8 cellular contexts compared by ENCODE assay signal in the genomic region with DNA sequence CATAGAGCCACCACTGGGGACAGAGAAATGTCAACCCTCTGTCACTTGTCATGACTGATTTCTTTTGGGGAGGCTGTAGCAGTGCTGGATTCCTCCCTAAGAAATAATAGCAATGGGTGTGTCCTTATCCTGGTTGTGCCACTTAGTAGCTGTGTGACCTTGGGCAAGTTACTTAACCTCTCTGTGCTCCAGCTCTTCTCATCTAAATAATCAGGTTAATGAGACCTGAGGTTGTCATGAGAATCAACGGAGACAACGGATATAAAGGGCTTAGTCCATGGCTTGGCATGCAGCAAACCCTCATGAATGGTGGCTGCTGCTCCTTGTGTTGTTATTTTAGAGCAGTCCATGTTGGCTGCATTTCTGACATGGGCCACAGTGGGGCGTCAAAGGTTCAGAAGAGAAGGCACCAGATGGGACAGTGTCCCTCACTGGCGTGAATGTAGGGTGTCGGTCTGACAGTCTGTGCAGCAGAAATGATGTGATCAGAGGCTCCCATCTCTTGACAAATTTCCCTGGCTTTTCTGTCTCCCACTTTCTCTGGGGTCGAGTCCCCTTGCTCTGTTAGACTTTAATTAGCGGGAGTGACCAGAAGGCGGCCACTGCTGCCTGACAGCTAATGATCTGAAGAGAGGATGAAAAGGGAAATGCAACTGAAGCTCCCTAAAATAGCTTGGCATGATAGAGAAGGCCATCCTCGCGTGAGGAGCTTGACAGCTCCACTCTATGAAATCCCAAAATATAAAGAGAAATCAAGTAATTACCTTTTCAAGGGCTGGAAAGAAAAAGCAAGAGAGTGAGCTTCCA.
A peak's percentile ranks its signal among the peaks of the same experiment; 100 is the strongest.
DNase-seq lines count a peak whose midpoint lies in the region; ATAC-seq and TF ChIP-seq lines count a peak whose summit lies in the region.

No MANE protein-coding gene starts in this region.

- POLR2A ChIA-PET in OCI-LY7 (lab: Charles Lee): interaction anchor here (0.9 to 7.1 kb wide), 22 partner anchors 17 to 562 kb away, joined by 3 to 142 read pairs (median 6); partner anchors contain the start of gene CADPS

- intact Hi-C loops in OCI-LY7 (cut with micrococcal nuclease; ENCODE audit: unreplicated experiment) (loop anchor here (1.0 to 5.0 kb wide), 7 partner anchors 57 to 566 kb away; no protein-coding TSS in a partner anchor), tibial artery (cut with DNase I; ENCODE audit: low total_unique reads) (no loop called here)

- H3K4me1 ChIP-seq in OCI-LY7 (ENCODE audit: insufficient read depth, low read length, poor library complexity, severe bottlenecking): peaks cover 50% of the 10 kb centered on the region
- no peaks in the 10 kb centered on the region for H3K4me1 ChIP-seq in tibial artery

- peak overlapping the region; percentile 64 for H3K4me2 ChIP-seq in OCI-LY7 (ENCODE audit: low read length)

- H3K36me3 ChIP-seq in OCI-LY7 (ENCODE audit: insufficient read depth, low read length): no peaks in the 10 kb centered on the region
- no peaks in the 10 kb centered on the region for H3K36me3 ChIP-seq in tibial artery

- TF ChIP-seq CTCF in OCI-LY7 (conservative IDR thresholded peaks at IDR 0.05; ENCODE audit: low read length) (peak; percentile 97), tibial artery (IDR thresholded peaks at IDR 0.05) (peak; percentile 34 to 45)

- H3K27me3 ChIP-seq in tibial artery: peaks cover 0 to 20% of the 10 kb centered on the region in 2 donors

- peak; percentile 46 for DNase-seq in activated CD4-positive, alpha-beta T cell treated with anti-CD3 and anti-CD28 coated beads for 48 hours
- DNase-seq in activated CD4-positive, alpha-beta T cell treated with anti-CD3 and anti-CD28 coated beads for 4 hours: no peak
- peak; percentile 38 for DNase-seq in HK-2 (ENCODE audit: unreplicated experiment)
- peak; percentile 90 for DNase-seq in OCI-LY7 (ENCODE audit: low spot score)
- DNase-seq in caudate nucleus (lab: John Stamatoyannopoulos, UW): peak in 56 of 61 donors; percentile 2 to 77 (median 26)
- DNase-seq in left kidney (ENCODE audit: low read depth, low spot score): peak; percentile 89
- DNase-seq in tibial artery: peak; percentile 71 to 74

- H3K9me3 ChIP-seq in OCI-LY7 (ENCODE audit: low read length) (no peaks in the 10 kb centered on the region), tibial artery (no peaks in the 10 kb centered on the region)

- BruUV-seq in OCI-LY7 (replicated peaks; lab: Mats Ljungman, UMichigan): no TSS peak

- no peaks in the 10 kb centered on the region for H4K20me1 ChIP-seq in OCI-LY7 (ENCODE audit: insufficient read depth, low read length)

- H3K79me2 ChIP-seq in OCI-LY7 (ENCODE audit: insufficient read depth, low read depth, low read length): no peaks in the 10 kb centered on the region

- H3K4me3 ChIP-seq in OCI-LY7 (ENCODE audit: low read depth, low read length, poor library complexity, severe bottlenecking): peak overlapping the region; percentile 21
- H3K4me3 ChIP-seq in tibial artery: no peak overlapping the region

- H3K27ac ChIP-seq in OCI-LY7 (ENCODE audit: low read depth, low read length, poor library complexity, severe bottlenecking): peak overlapping the region; percentile 47
- H3K27ac ChIP-seq in caudate nucleus (ENCODE audit: low read depth, low read length): no peak overlapping the region
- H3K27ac ChIP-seq in tibial artery: no peak overlapping the region

- CTCF ChIA-PET in OCI-LY7 (lab: Charles Lee; ENCODE audit: unreplicated experiment): interaction anchor here (0.6 to 5.7 kb wide), 18 partner anchors 16 to 562 kb away, joined by 3 to 25 read pairs (median 4); no protein-coding TSS in a partner anchor

- H3K9me2 ChIP-seq in OCI-LY7 (ENCODE audit: insufficient read depth, low read length): no peaks in the 10 kb centered on the region

- peak; percentile 85 for ATAC-seq in GM21423 (IDR thresholded peaks at IDR 0.05; ENCODE audit: unreplicated experiment)

- peak overlapping the region; percentile 45; the same call in 1 of the 2 replicates for H2AFZ ChIP-seq in OCI-LY7 (ENCODE audit: low read length)

Comparison
In these comparisons a context has a peak if more than half of its experiments do, and no peak if none do; other contexts are left out.
1. DNase-seq: peak in activated CD4-positive, alpha-beta T cell treated with anti-CD3 and anti-CD28 coated beads for 48 hours (single experiment), HK-2 (single experiment), OCI-LY7 (single experiment), caudate nucleus (56 of 61), left kidney (single experiment) and tibial artery (2 of 2); none in activated CD4-positive, alpha-beta T cell treated with anti-CD3 and anti-CD28 coated beads for 4 hours (0 of 2).